ENCODE assay signal across 1 cellular context in the genomic region with DNA sequence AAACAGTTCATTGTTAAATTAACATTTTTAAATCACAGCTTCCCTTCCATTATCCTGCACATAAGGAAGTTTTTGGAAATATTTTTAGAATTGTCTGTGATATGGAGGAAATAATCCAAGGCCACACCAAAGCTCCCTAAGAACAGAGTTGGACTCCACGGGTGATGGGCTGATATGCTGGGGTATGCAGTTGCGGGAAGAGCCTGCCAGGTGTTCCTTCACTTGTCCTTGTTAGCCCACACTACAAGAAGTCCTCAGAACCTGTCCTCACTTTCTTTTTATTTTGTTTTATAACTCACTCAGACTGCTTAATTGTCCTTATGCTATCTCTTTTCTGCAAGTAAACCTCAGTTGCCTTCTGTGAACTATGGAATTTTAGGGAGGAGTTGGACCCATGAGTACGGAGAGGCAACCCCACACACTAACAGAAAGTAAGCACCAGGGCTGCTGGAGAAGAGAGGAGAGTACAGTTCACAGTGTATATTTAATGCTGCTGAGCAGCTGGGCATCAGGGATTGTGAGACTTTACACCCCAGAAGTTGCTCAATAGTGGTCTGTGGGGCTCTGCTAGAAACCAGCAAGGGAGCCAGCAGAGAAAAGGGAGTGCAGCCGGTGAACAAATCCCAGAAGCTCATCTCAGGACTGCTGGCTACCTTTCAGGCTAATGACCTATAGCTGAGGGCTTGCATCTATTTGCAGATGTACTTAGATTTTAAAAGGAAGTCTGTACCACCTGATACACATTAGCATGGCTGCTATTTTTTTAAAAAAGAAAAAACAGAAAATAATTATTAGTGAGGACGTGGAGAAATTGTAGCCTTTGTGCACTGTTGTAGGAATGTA.
TF ChIP-seq lines count a peak whose summit lies in the region.

No MANE protein-coding gene starts in this region.

TF ChIP-seq in HepG2, 621 proteins besides CTCF, POLR2A, EP300 and RAD21 (continued from another document and continues in another):
- TF ChIP-seq AKNA (CRISPR knock-in tag; IDR thresholded peaks at IDR 0.05; ENCODE audit: borderline replicate concordance), result no peak
- no peak for TF ChIP-seq ZNF451 (CRISPR knock-in tag; IDR thresholded peaks at IDR 0.05)
- peak; percentile 38; the same call in 1 of the 2 replicates for TF ChIP-seq SP4 (CRISPR knock-in tag; IDR thresholded peaks at IDR 0.05)
- TF ChIP-seq ZNF782 (CRISPR knock-in tag; IDR thresholded peaks at IDR 0.05; ENCODE audit: borderline replicate concordance), result peak; percentile 49; the same call in 1 of the 2 replicates
- TF ChIP-seq, protein P1, sequence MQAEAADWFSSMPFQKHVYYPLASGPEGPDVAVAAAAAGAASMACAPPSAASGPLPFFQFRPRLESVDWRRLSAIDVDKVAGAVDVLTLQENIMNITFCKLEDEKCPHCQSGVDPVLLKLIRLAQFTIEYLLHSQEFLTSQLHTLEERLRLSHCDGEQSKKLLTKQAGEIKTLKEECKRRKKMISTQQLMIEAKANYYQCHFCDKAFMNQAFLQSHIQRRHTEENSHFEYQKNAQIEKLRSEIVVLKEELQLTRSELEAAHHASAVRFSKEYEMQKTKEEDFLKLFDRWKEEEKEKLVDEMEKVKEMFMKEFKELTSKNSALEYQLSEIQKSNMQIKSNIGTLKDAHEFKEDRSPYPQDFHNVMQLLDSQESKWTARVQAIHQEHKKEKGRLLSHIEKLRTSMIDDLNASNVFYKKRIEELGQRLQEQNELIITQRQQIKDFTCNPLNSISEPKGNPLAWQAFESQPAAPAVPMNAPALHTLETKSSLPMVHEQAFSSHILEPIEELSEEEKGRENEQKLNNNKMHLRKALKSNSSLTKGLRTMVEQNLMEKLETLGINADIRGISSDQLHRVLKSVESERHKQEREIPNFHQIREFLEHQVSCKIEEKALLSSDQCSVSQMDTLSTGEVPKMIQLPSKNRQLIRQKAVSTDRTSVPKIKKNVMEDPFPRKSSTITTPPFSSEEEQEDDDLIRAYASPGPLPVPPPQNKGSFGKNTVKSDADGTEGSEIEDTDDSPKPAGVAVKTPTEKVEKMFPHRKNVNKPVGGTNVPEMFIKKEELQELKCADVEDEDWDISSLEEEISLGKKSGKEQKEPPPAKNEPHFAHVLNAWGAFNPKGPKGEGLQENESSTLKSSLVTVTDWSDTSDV (CRISPR knock-in tag; IDR thresholded peaks at IDR 0.05), result no peak
- TF ChIP-seq ZNF577 (CRISPR knock-in tag; IDR thresholded peaks at IDR 0.05; ENCODE audit: borderline replicate concordance, low read depth), result no peak
- no peak for TF ChIP-seq MEIS2 (CRISPR knock-in tag; IDR thresholded peaks at IDR 0.05)
- TF ChIP-seq ZBTB46 (CRISPR knock-in tag; IDR thresholded peaks at IDR 0.05; ENCODE audit: borderline replicate concordance), result no peak
- TF ChIP-seq ZBTB40 (IDR thresholded peaks at IDR 0.05), result no peak
- peak; percentile 53; the same call in 1 of the 2 replicates for TF ChIP-seq ZBTB40 (CRISPR knock-in tag; IDR thresholded peaks at IDR 0.05)
- TF ChIP-seq MIER3 (CRISPR knock-in tag; IDR thresholded peaks at IDR 0.05; ENCODE audit: borderline replicate concordance), result peak; percentile 79; the same call in 1 of the 2 replicates
- no peak for TF ChIP-seq ZNF30 (CRISPR knock-in tag; IDR thresholded peaks at IDR 0.05)
- TF ChIP-seq FOXC1 (CRISPR knock-in tag; IDR thresholded peaks at IDR 0.05; ENCODE audit: borderline replicate concordance), result peak; percentile 27; the same call in 1 of the 2 replicates
- no peak for TF ChIP-seq NFE2L1 (CRISPR knock-in tag; IDR thresholded peaks at IDR 0.05; ENCODE audit: borderline replicate concordance)
- TF ChIP-seq ZNF839 (CRISPR knock-in tag; IDR thresholded peaks at IDR 0.05; ENCODE audit: borderline replicate concordance), result no peak
- TF ChIP-seq ZIK1 (CRISPR knock-in tag; IDR thresholded peaks at IDR 0.05; ENCODE audit: borderline replicate concordance, low read depth), result no peak
- no peak for TF ChIP-seq KDM4B (CRISPR knock-in tag; IDR thresholded peaks at IDR 0.05)
- TF ChIP-seq HNRNPK (IDR thresholded peaks at IDR 0.05; ENCODE audit: low read depth, low read length, poor library complexity, severe bottlenecking), result no peak
- peak; percentile 57; the same call in 1 of the 2 replicates for TF ChIP-seq ZNF646 (CRISPR knock-in tag; IDR thresholded peaks at IDR 0.05)
- TF ChIP-seq ZBTB7A (CRISPR knock-in tag; IDR thresholded peaks at IDR 0.05), result peak; percentile 39; the same call in 1 of the 2 replicates
- TF ChIP-seq FOXP1 (IDR thresholded peaks at IDR 0.05), result no peak
- TF ChIP-seq FOXP1 (CRISPR knock-in tag; IDR thresholded peaks at IDR 0.05), result peak; percentile 78
- TF ChIP-seq ZNF598 (CRISPR knock-in tag; IDR thresholded peaks at IDR 0.05; ENCODE audit: borderline replicate concordance), result peak; percentile 36; the same call in 1 of the 2 replicates
